In genomic region chr9:131167146-131167692, GRCh38 we compare ENCODE assay signal across 18 cellular contexts. TPM values are rescaled to one million over a fixed set of nuclear protein-coding genes. Genes with fewer than 3 reads are reported as not detected.
DNase-seq lines count a peak whose midpoint lies in the region; ATAC-seq and TF ChIP-seq lines count a peak whose summit lies in the region.
"Had no signal": no experiment of that assay in that cellular context is flagged by ENCODE, and none has a peak within 500 bp of the region (broad histone marks: within the 10 kb centered on the region; RNA-seq: fewer than 3 reads in every experiment).

No MANE protein-coding gene starts in this region.

- no peaks in the 10 kb centered on the region for H3K27me3 ChIP-seq in left lung
- no peaks in the 10 kb centered on the region for H3K27me3 ChIP-seq in smooth muscle cell (ENCODE audit: low read depth)
- H3K27me3 ChIP-seq in adrenal gland, result no peaks in the 10 kb centered on the region
- H3K27me3 ChIP-seq: ovary had no signal

- H3F3A ChIP-seq in smooth muscle cell (ENCODE audit: low read depth), result no peaks in the 10 kb centered on the region

- H3K79me2 ChIP-seq in smooth muscle cell (ENCODE audit: low read depth), result peaks cover 12% of the 10 kb centered on the region

- intact Hi-C loops in left lung (cut with DNase I), result no loop called here
- intact Hi-C loops in adrenal gland (cut with DNase I), result no loop called here

- 97% methylated on average over 6 of the region's 6 CpGs for WGBS in smooth muscle cell (ENCODE audit: low lambda C conversion rate)
- 75 to 82% (median 80%) methylated on average over 6 of the region's 6 CpGs for WGBS in adrenal gland, 4 donors

- H3K9me3 ChIP-seq in left lung, result no peaks in the 10 kb centered on the region
- no peaks in the 10 kb centered on the region for H3K9me3 ChIP-seq in smooth muscle cell (replicated peaks; ENCODE audit: low read depth)
- H3K9me3 ChIP-seq in adrenal gland (replicated peaks in 1 of 3), result no peaks in the 10 kb centered on the region
- H3K9me3 ChIP-seq: ovary had no signal

- DNase-seq in DMS 273 (lab: John Stamatoyannopoulos, UW; ENCODE audit: unreplicated experiment) (peak; percentile 78), NCI-H1930 (lab: John Stamatoyannopoulos, UW) (peak; percentile 15 to 19), left lung (no peak), GF-D8 (lab: John Stamatoyannopoulos, UW) (no peak), smooth muscle cell (lab: John Stamatoyannopoulos, UW; ENCODE audit: unreplicated experiment) (no peak), adrenal gland (no peak)
- DNase-seq: activated CD8-positive, alpha-beta memory T cell treated with anti-CD3 and anti-CD28 coated beads, Interleukin-2, amount 50 U/mL, for 4 hours; activated naive CD4-positive, alpha-beta T cell treated with anti-CD3 and anti-CD28 coated beads, Interleukin-2, amount 50 U/mL, for 16 hours; endodermal cell; HFFc6; islet precursor cell; ovary; PC-9; stimulated activated CD4-positive, alpha-beta T cell treated with anti-CD3 and anti-CD28 coated beads, Interleukin-15, amount 100 ng/mL, for 24 hours; substantia nigra; SW 1271 had no signal

- H3K4me2 ChIP-seq in smooth muscle cell, result no peak overlapping the region
- H3K4me2 ChIP-seq: PC-9 had no signal

- no peak for TF ChIP-seq CTCF in VCaP (conservative IDR thresholded peaks at IDR 0.05)
- no peak for TF ChIP-seq CTCF in left lung (IDR thresholded peaks at IDR 0.05)
- TF ChIP-seq CTCF in smooth muscle cell (IDR thresholded peaks at IDR 0.05; ENCODE audit: borderline replicate concordance, insufficient read depth, poor library complexity, severe bottlenecking), result no peak
- no peak for TF ChIP-seq CTCF in adrenal gland (IDR thresholded peaks at IDR 0.05)

- H3K4me1 ChIP-seq in left lung, result no peaks in the 10 kb centered on the region
- H3K4me1 ChIP-seq in smooth muscle cell (ENCODE audit: low read depth), result no peaks in the 10 kb centered on the region
- no peaks in the 10 kb centered on the region for H3K4me1 ChIP-seq in adrenal gland (replicated peaks in 1 of 2)

- ATAC-seq in left lung (peak; percentile 81), HG03095 (IDR thresholded peaks at IDR 0.05; ENCODE audit: unreplicated experiment) (no peak)

- H3K4me3 ChIP-seq in left lung (no peak overlapping the region), smooth muscle cell (no peak overlapping the region), adrenal gland (no peak overlapping the region)
- H3K4me3 ChIP-seq: ovary, PC-9 had no signal

- H3K27ac ChIP-seq in VCaP, result peak overlapping the region; percentile 61
- no peak overlapping the region for H3K27ac ChIP-seq in left lung
- H3K27ac ChIP-seq in smooth muscle cell (ENCODE audit: low read depth), result no peak overlapping the region
- H3K27ac ChIP-seq in adrenal gland, result no peak overlapping the region
- H3K27ac ChIP-seq: ovary, PC-9 had no signal

- no peak overlapping the region for H2AFZ ChIP-seq in smooth muscle cell (ENCODE audit: low read depth)
- H2AFZ ChIP-seq: PC-9 had no signal

- peaks cover 31% of the 10 kb centered on the region for H4K20me1 ChIP-seq in smooth muscle cell (ENCODE audit: low read depth)

- no peak for TF ChIP-seq POLR2A in adrenal gland (IDR thresholded peaks at IDR 0.05)

- peaks cover 4 to 72% of the 10 kb centered on the region in 2 donors for H3K36me3 ChIP-seq in left lung
- H3K36me3 ChIP-seq in smooth muscle cell (ENCODE audit: low read depth), result peaks cover 17% of the 10 kb centered on the region
- H3K36me3 ChIP-seq in adrenal gland (replicated peaks in 1 of 2), result peaks cover 0 to 47% of the 10 kb centered on the region in 2 donors
- H3K36me3 ChIP-seq: ovary had no signal

- H3K9ac ChIP-seq in smooth muscle cell (ENCODE audit: low read depth), result no peak overlapping the region

RNA-seq across cellular contexts. Expression of gene NUP214, which starts 41.8 kb away (rescaled TPM):
- total RNA-seq in left lung, result 10 to 100 TPM; 47.2 to 58.4 TPM
- total RNA-seq in smooth muscle cell, result 20.2 and 44.7 TPM in 2 replicates
- 13.9 and 24.2 TPM in 2 replicates for polyA plus RNA-seq in smooth muscle cell
- total RNA-seq in adrenal gland, result 10 to 100 TPM; 22.6 to 76.6 (median 40.0) TPM
- polyA plus RNA-seq in adrenal gland, result 10 to 100 TPM; 31.7 to 47.5 (median 32.0) TPM

Comparison
In these comparisons a context has a peak if more than half of its experiments do, and no peak if none do; other contexts are left out.
1. DNase-seq: peak in DMS 273 (single experiment) and NCI-H1930 (2 of 2); none in left lung (0 of 2), GF-D8 (single experiment), smooth muscle cell (single experiment) and adrenal gland (0 of 7).